Comparison of ENCODE assay signal across 1 cellular context in the genomic region with DNA sequence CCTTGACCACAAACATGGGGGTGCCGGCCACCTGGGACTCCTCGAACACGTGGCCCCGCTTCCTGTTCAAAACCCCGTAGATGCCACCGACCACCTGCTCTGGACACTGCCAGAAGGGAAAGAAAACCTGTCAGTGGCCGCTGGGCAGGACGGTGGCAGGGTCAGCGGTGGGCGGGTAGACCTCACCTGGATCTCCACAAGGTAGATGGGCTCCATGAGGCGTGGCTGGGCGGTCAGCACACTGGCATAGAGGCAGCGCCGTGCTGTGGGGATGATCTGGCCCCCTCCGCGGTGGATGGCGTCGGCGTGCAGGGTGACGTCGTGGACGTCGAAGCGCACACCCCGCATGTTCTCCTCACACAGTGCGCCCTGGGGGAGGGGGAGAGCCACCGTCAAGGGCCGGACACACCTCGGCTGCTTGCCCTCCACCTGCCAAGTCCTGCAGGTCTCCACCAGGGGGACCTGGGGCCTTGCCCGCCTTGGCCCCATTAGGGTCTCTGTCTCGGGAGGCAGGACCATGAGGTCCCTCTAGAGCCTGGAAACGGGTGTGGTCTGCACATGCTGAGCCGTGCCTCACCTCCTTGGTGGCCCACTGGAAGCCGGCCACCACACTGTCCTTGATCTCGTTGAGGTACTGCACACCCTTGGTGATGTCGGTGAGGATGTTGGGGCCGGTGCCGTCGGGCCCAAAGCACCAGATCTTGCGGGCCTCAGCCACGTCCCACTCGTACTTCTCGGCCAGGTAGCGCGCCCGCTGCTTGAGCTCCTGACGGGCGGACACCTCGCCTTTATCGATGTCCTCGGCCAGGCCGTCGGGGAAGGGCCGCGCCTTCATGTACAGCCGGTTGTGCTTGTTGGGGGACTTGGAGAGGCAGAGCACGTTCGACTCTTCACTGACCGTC.
TF ChIP-seq lines count a peak whose summit lies in the region.

No MANE protein-coding gene starts in this region.

TF ChIP-seq in K562, 482 proteins besides CTCF, POLR2A, EP300 and RAD21 (continued from another document and continues in another):
- TF ChIP-seq, protein P1, sequence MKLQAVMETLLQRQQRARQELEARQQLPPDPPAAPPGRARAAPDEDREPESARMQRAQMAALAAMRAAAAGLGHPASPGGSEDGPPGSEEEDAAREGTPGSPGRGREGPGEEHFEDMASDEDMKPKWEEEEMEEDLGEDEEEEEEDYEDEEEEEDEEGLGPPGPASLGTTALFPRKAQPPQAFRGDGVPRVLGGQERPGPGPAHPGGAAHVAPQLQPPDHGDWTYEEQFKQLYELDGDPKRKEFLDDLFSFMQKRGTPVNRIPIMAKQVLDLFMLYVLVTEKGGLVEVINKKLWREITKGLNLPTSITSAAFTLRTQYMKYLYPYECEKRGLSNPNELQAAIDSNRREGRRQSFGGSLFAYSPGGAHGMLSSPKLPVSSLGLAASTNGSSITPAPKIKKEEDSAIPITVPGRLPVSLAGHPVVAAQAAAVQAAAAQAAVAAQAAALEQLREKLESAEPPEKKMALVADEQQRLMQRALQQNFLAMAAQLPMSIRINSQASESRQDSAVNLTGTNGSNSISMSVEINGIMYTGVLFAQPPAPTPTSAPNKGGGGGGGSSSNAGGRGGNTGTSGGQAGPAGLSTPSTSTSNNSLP (IDR thresholded peaks at IDR 0.05; ENCODE audit: borderline replicate concordance, low read depth, low read length) = no peak
- no peak for TF ChIP-seq NR4A1 (CRISPR knock-in tag; IDR thresholded peaks at IDR 0.05)
- no peak for TF ChIP-seq NR4A1 (tag; IDR thresholded peaks at IDR 0.05)
- no peak for TF ChIP-seq HNRNPK (IDR thresholded peaks at IDR 0.05; ENCODE audit: low read depth, low read length, poor library complexity, severe bottlenecking)
- peak; percentile 41; the same call in 1 of the 2 replicates for TF ChIP-seq POLR2AphosphoS5 (IDR thresholded peaks at IDR 0.05; ENCODE audit: control insufficient read depth, insufficient read depth, low read depth, low read length)
- TF ChIP-seq FOXK1 (CRISPR knock-in tag; IDR thresholded peaks at IDR 0.05; ENCODE audit: borderline replicate concordance) = no peak
- no peak for TF ChIP-seq ZBTB7A (IDR thresholded peaks at IDR 0.05; ENCODE audit: borderline replicate concordance, control insufficient read depth, low read depth, low read length)
- TF ChIP-seq ZNF282 (CRISPR knock-in tag; IDR thresholded peaks at IDR 0.05) = no peak
- TF ChIP-seq FOXJ2 (tag; IDR thresholded peaks at IDR 0.05) = no peak
- TF ChIP-seq, protein P2, sequence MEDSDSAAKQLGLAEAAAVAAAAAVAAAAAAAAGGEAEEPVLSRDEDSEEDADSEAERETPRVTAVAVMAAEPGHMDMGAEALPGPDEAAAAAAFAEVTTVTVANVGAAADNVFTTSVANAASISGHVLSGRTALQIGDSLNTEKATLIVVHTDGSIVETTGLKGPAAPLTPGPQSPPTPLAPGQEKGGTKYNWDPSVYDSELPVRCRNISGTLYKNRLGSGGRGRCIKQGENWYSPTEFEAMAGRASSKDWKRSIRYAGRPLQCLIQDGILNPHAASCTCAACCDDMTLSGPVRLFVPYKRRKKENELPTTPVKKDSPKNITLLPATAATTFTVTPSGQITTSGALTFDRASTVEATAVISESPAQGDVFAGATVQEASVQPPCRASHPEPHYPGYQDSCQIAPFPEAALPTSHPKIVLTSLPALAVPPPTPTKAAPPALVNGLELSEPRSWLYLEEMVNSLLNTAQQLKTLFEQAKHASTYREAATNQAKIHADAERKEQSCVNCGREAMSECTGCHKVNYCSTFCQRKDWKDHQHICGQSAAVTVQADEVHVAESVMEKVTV (CRISPR knock-in tag; IDR thresholded peaks at IDR 0.05) = no peak
- TF ChIP-seq, protein P3, sequence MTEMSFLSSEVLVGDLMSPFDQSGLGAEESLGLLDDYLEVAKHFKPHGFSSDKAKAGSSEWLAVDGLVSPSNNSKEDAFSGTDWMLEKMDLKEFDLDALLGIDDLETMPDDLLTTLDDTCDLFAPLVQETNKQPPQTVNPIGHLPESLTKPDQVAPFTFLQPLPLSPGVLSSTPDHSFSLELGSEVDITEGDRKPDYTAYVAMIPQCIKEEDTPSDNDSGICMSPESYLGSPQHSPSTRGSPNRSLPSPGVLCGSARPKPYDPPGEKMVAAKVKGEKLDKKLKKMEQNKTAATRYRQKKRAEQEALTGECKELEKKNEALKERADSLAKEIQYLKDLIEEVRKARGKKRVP (CRISPR knock-in tag; IDR thresholded peaks at IDR 0.05) = no peak
- TF ChIP-seq, protein P4, sequence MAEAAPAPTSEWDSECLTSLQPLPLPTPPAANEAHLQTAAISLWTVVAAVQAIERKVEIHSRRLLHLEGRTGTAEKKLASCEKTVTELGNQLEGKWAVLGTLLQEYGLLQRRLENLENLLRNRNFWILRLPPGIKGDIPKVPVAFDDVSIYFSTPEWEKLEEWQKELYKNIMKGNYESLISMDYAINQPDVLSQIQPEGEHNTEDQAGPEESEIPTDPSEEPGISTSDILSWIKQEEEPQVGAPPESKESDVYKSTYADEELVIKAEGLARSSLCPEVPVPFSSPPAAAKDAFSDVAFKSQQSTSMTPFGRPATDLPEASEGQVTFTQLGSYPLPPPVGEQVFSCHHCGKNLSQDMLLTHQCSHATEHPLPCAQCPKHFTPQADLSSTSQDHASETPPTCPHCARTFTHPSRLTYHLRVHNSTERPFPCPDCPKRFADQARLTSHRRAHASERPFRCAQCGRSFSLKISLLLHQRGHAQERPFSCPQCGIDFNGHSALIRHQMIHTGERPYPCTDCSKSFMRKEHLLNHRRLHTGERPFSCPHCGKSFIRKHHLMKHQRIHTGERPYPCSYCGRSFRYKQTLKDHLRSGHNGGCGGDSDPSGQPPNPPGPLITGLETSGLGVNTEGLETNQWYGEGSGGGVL (CRISPR knock-in tag; IDR thresholded peaks at IDR 0.05) = no peak
- TF ChIP-seq, protein P5, sequence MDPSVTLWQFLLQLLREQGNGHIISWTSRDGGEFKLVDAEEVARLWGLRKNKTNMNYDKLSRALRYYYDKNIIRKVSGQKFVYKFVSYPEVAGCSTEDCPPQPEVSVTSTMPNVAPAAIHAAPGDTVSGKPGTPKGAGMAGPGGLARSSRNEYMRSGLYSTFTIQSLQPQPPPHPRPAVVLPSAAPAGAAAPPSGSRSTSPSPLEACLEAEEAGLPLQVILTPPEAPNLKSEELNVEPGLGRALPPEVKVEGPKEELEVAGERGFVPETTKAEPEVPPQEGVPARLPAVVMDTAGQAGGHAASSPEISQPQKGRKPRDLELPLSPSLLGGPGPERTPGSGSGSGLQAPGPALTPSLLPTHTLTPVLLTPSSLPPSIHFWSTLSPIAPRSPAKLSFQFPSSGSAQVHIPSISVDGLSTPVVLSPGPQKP (CRISPR knock-in tag; IDR thresholded peaks at IDR 0.05) = no peak
- TF ChIP-seq NFIC (IDR thresholded peaks at IDR 0.05) = no peak
- TF ChIP-seq CTBP1 (IDR thresholded peaks at IDR 0.05; ENCODE audit: borderline replicate concordance) = no peak
- TF ChIP-seq U2AF1 (optimal IDR thresholded peaks at IDR 0.05; ENCODE audit: low read depth, low read length) = no peak
- no peak for TF ChIP-seq ZNF239 (CRISPR knock-in tag; IDR thresholded peaks at IDR 0.05)
- no peak for TF ChIP-seq CBFA2T3 (IDR thresholded peaks at IDR 0.05)
- no peak for TF ChIP-seq FUS (optimal IDR thresholded peaks at IDR 0.05; ENCODE audit: low read depth, low read length)
- TF ChIP-seq MAZ (CRISPR knock-in tag; conservative IDR thresholded peaks at IDR 0.05 in 1 of 2, IDR thresholded peaks at IDR 0.05 in 1 of 2) = no peak
- TF ChIP-seq HOXB6 (CRISPR knock-in tag; IDR thresholded peaks at IDR 0.05; ENCODE audit: borderline replicate concordance) = no peak
- TF ChIP-seq, protein P6, sequence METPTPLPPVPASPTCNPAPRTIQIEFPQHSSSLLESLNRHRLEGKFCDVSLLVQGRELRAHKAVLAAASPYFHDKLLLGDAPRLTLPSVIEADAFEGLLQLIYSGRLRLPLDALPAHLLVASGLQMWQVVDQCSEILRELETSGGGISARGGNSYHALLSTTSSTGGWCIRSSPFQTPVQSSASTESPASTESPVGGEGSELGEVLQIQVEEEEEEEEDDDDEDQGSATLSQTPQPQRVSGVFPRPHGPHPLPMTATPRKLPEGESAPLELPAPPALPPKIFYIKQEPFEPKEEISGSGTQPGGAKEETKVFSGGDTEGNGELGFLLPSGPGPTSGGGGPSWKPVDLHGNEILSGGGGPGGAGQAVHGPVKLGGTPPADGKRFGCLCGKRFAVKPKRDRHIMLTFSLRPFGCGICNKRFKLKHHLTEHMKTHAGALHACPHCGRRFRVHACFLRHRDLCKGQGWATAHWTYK (CRISPR knock-in tag; IDR thresholded peaks at IDR 0.05) = no peak
- TF ChIP-seq, protein P7, sequence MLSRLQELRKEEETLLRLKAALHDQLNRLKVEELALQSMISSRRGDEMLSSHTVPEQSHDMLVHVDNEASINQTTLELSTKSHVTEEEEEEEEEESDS (CRISPR knock-in tag; IDR thresholded peaks at IDR 0.05) = no peak
- no peak for TF ChIP-seq ZNF507 (tag; conservative IDR thresholded peaks at IDR 0.05)
- no peak for TF ChIP-seq GATAD2B (IDR thresholded peaks at IDR 0.05; ENCODE audit: borderline replicate concordance)
- TF ChIP-seq RHOXF2B (CRISPR knock-in tag; conservative IDR thresholded peaks at IDR 0.05) = no peak
- TF ChIP-seq, protein P8, sequence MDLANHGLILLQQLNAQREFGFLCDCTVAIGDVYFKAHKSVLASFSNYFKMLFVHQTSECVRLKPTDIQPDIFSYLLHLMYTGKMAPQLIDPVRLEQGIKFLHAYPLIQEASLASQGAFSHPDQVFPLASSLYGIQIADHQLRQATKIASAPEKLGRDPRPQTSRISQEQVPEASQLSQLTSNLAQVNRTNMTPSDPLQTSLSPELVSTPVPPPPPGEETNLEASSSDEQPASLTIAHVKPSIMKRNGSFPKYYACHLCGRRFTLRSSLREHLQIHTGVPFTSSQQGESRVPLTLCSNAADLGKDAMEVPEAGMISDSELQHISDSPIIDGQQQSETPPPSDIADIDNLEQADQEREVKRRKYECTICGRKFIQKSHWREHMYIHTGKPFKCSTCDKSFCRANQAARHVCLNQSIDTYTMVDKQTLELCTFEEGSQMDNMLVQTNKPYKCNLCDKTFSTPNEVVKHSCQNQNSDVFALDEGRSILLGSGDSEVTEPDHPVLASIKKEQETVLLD (IDR thresholded peaks at IDR 0.05) = no peak
- TF ChIP-seq ZNF165 (CRISPR knock-in tag; IDR thresholded peaks at IDR 0.05; ENCODE audit: borderline replicate concordance) = no peak
- TF ChIP-seq ZBTB1 (CRISPR knock-in tag; IDR thresholded peaks at IDR 0.05; ENCODE audit: borderline replicate concordance, low read depth) = peak; percentile 27; the same call in 1 of the 2 replicates
- TF ChIP-seq, protein P9, sequence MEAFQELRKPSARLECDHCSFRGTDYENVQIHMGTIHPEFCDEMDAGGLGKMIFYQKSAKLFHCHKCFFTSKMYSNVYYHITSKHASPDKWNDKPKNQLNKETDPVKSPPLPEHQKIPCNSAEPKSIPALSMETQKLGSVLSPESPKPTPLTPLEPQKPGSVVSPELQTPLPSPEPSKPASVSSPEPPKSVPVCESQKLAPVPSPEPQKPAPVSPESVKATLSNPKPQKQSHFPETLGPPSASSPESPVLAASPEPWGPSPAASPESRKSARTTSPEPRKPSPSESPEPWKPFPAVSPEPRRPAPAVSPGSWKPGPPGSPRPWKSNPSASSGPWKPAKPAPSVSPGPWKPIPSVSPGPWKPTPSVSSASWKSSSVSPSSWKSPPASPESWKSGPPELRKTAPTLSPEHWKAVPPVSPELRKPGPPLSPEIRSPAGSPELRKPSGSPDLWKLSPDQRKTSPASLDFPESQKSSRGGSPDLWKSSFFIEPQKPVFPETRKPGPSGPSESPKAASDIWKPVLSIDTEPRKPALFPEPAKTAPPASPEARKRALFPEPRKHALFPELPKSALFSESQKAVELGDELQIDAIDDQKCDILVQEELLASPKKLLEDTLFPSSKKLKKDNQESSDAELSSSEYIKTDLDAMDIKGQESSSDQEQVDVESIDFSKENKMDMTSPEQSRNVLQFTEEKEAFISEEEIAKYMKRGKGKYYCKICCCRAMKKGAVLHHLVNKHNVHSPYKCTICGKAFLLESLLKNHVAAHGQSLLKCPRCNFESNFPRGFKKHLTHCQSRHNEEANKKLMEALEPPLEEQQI (IDR thresholded peaks at IDR 0.05) = no peak
- no peak for TF ChIP-seq GTF2E2 (tag; IDR thresholded peaks at IDR 0.05)
- TF ChIP-seq, protein P10, sequence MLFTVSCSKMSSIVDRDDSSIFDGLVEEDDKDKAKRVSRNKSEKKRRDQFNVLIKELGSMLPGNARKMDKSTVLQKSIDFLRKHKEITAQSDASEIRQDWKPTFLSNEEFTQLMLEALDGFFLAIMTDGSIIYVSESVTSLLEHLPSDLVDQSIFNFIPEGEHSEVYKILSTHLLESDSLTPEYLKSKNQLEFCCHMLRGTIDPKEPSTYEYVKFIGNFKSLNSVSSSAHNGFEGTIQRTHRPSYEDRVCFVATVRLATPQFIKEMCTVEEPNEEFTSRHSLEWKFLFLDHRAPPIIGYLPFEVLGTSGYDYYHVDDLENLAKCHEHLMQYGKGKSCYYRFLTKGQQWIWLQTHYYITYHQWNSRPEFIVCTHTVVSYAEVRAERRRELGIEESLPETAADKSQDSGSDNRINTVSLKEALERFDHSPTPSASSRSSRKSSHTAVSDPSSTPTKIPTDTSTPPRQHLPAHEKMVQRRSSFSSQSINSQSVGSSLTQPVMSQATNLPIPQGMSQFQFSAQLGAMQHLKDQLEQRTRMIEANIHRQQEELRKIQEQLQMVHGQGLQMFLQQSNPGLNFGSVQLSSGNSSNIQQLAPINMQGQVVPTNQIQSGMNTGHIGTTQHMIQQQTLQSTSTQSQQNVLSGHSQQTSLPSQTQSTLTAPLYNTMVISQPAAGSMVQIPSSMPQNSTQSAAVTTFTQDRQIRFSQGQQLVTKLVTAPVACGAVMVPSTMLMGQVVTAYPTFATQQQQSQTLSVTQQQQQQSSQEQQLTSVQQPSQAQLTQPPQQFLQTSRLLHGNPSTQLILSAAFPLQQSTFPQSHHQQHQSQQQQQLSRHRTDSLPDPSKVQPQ (CRISPR knock-in tag; IDR thresholded peaks at IDR 0.05; ENCODE audit: borderline replicate concordance) = no peak
- TF ChIP-seq THRAP3 (IDR thresholded peaks at IDR 0.05; ENCODE audit: borderline replicate concordance) = no peak
- TF ChIP-seq, protein P11, sequence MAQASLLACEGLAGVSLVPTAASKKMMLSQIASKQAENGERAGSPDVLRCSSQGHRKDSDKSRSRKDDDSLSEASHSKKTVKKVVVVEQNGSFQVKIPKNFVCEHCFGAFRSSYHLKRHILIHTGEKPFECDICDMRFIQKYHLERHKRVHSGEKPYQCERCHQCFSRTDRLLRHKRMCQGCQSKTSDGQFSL (CRISPR knock-in tag; IDR thresholded peaks at IDR 0.05) = no peak
- TF ChIP-seq, protein P11 (tag; IDR thresholded peaks at IDR 0.05) = no peak
- TF ChIP-seq, protein P12, sequence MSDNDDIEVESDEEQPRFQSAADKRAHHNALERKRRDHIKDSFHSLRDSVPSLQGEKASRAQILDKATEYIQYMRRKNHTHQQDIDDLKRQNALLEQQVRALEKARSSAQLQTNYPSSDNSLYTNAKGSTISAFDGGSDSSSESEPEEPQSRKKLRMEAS (CRISPR knock-in tag; IDR thresholded peaks at IDR 0.05) = peak; percentile 61
- TF ChIP-seq ZC3H4 (CRISPR knock-in tag; IDR thresholded peaks at IDR 0.05; ENCODE audit: borderline replicate concordance) = 0 out of 2 replicates have a peak, but pooled peaks have one; percentile 27
